18 cellular contexts compared by ENCODE assay signal in genomic region chr21:26032263-26032662, GRCh38.
DNase-seq lines count a peak whose midpoint lies in the region; ATAC-seq and TF ChIP-seq lines count a peak whose summit lies in the region.
"Had no signal": no experiment of that assay in that cellular context is flagged by ENCODE, and none has a peak within 500 bp of the region (broad histone marks: within the 10 kb centered on the region; RNA-seq: fewer than 3 reads in every experiment).

No MANE protein-coding gene starts in this region.

- DNase-seq in SK-N-SH: no peak
- DNase-seq in HT1080 (ENCODE audit: low read depth): peak; percentile 23
- DNase-seq in myocyte (ENCODE audit: low read depth): peak; percentile 22
- DNase-seq in NCI-H1417 (lab: John Stamatoyannopoulos, UW): no peak
- DNase-seq: body of pancreas; CD8-positive, alpha-beta T cell; dorsolateral prefrontal cortex; kidney glomerular epithelial cell; midbrain; NCI-H187; nucleus accumbens; SW 1271 had no signal

- H3K9me2 ChIP-seq in SK-N-SH: no peaks in the 10 kb centered on the region

- no peak overlapping the region for H3K4me3 ChIP-seq in SK-N-SH (ENCODE audit: low read depth in 2 of 2, low read length in 1 of 2)
- H3K4me3 ChIP-seq: body of pancreas, dorsolateral prefrontal cortex, hepatocyte, tibial nerve had no signal

- POLR2A ChIA-PET in SK-N-SH (lab: Yijun Ruan, JAX): no interaction called here

- no peak overlapping the region for H3K4me2 ChIP-seq in SK-N-SH
- H3K4me2 ChIP-seq: hepatocyte had no signal

- no peak overlapping the region for H3K27ac ChIP-seq in SK-N-SH (ENCODE audit: low read depth in 2 of 2, low read length in 1 of 2)
- H3K27ac ChIP-seq: body of pancreas, hepatocyte, tibial nerve had no signal

- 89% methylated on average over 2 of the region's 2 CpGs for WGBS in SK-N-SH (ENCODE audit: low lambda C conversion rate)

- no peak overlapping the region for H2AFZ ChIP-seq in SK-N-SH (ENCODE audit: low read depth)
- H2AFZ ChIP-seq: hepatocyte had no signal

- peak; percentile 20; the same call in 1 of the 2 replicates for TF ChIP-seq CTCF in SK-N-SH (IDR thresholded peaks at IDR 0.05)

- no peaks in the 10 kb centered on the region; a peak in 1 of 4 replicates for H3K4me1 ChIP-seq in SK-N-SH (ENCODE audit: control insufficient read depth in 1 of 2, insufficient read depth in 2 of 2, low read depth in 1 of 2, low read length in 1 of 2)
- H3K4me1 ChIP-seq: body of pancreas had no signal

- no peaks in the 10 kb centered on the region for H3K27me3 Mint-ChIP-seq in activated T-helper 17 cell treated with anti-CD3 and anti-CD28 coated beads, Interleukin-2, amount 50 U/mL, for 72 hours

- H3F3A ChIP-seq in SK-N-SH (replicated peaks; ENCODE audit: insufficient read depth): no peaks in the 10 kb centered on the region

- TF ChIP-seq RAD21 in SK-N-SH (IDR thresholded peaks at IDR 0.05; ENCODE audit: low read length): no peak

- H3K36me3 Mint-ChIP-seq in activated T-helper 17 cell treated with anti-CD3 and anti-CD28 coated beads, Interleukin-2, amount 50 U/mL, for 72 hours (ENCODE audit: low read depth): peaks cover 13% of the 10 kb centered on the region

- H3K27me3 ChIP-seq in SK-N-SH (ENCODE audit: insufficient read depth): no peaks in the 10 kb centered on the region
- H3K27me3 ChIP-seq: body of pancreas, dorsolateral prefrontal cortex, hepatocyte, tibial nerve had no signal

- H3K9me3 Mint-ChIP-seq in activated T-helper 17 cell treated with anti-CD3 and anti-CD28 coated beads, Interleukin-2, amount 50 U/mL, for 72 hours: no peaks in the 10 kb centered on the region
- H3K9me3 Mint-ChIP-seq: CD8-positive, alpha-beta T cell had no signal

- CTCF ChIA-PET in SK-N-SH (lab: Yijun Ruan, JAX): no interaction called here

- no peak overlapping the region for H3K4me3 Mint-ChIP-seq in activated T-helper 17 cell treated with anti-CD3 and anti-CD28 coated beads, Interleukin-2, amount 50 U/mL, for 72 hours
- H3K4me3 Mint-ChIP-seq: CD8-positive, alpha-beta T cell had no signal

- no peaks in the 10 kb centered on the region for H4K20me1 ChIP-seq in SK-N-SH (ENCODE audit: insufficient read depth)

- ATAC-seq in SK-N-SH treated with all-trans-retinoic acid at 6 μM for 48 hours: no peak
- ATAC-seq in activated T-helper 17 cell treated with anti-CD3 and anti-CD28 coated beads, Interleukin-2, amount 50 U/mL, for 72 hours (replicated peaks): peak; percentile 56
- no peak for ATAC-seq in HG02840 (IDR thresholded peaks at IDR 0.05; ENCODE audit: low FRiP score, unreplicated experiment)
- no peak for ATAC-seq in GM21360 (IDR thresholded peaks at IDR 0.05; ENCODE audit: unreplicated experiment)
- ATAC-seq: body of pancreas; CD8-positive, alpha-beta T cell had no signal

- H3K27ac Mint-ChIP-seq in activated T-helper 17 cell treated with anti-CD3 and anti-CD28 coated beads, Interleukin-2, amount 50 U/mL, for 72 hours: no peak overlapping the region
- H3K27ac Mint-ChIP-seq: CD8-positive, alpha-beta T cell had no signal

- TF ChIP-seq EP300 in SK-N-SH (IDR thresholded peaks at IDR 0.05; ENCODE audit: borderline replicate concordance in 1 of 2, low read depth in 1 of 2, low read length in 1 of 2): no peak

- peaks cover 4% of the 10 kb centered on the region for H3K4me1 Mint-ChIP-seq in activated T-helper 17 cell treated with anti-CD3 and anti-CD28 coated beads, Interleukin-2, amount 50 U/mL, for 72 hours

- no peaks in the 10 kb centered on the region for H3K9me3 ChIP-seq in SK-N-SH
- H3K9me3 ChIP-seq: body of pancreas, tibial nerve had no signal

- peaks cover 3% of the 10 kb centered on the region; the same call in 1 of the 2 replicates for H3K79me2 ChIP-seq in SK-N-SH (ENCODE audit: insufficient read depth)

- H3K9ac ChIP-seq in SK-N-SH: no peak overlapping the region

- peaks cover 0 to 3% of the 10 kb centered on the region in 2 experiments for H3K36me3 ChIP-seq in SK-N-SH (replicated peaks in 1 of 2; ENCODE audit: control insufficient read depth in 1 of 2, insufficient read depth in 2 of 2, low read length in 1 of 2)

TF ChIP-seq in SK-N-SH, 30 proteins besides CTCF, POLR2A, EP300 and RAD21:
- TF ChIP-seq NFIC (IDR thresholded peaks at IDR 0.05; ENCODE audit: borderline replicate concordance): no peak
- no peak for TF ChIP-seq JUND (IDR thresholded peaks at IDR 0.05)
- TF ChIP-seq ELF1 (IDR thresholded peaks at IDR 0.05): no peak
- no peak for TF ChIP-seq MEF2A (IDR thresholded peaks at IDR 0.05; ENCODE audit: borderline replicate concordance, low read depth)
- no peak for TF ChIP-seq RFX5 (IDR thresholded peaks at IDR 0.05; ENCODE audit: low read length)
- TF ChIP-seq USF2 (IDR thresholded peaks at IDR 0.05; ENCODE audit: borderline replicate concordance, low read depth, low read length): no peak
- no peak for TF ChIP-seq EZH2phosphoT487 (IDR thresholded peaks at IDR 0.05; ENCODE audit: borderline replicate concordance, low read depth)
- TF ChIP-seq POLR2AphosphoS5 (IDR thresholded peaks at IDR 0.05; ENCODE audit: low read depth, low read length): no peak

TF ChIP-seq in SK-N-SH treated with all-trans-retinoic acid at 6 μM for 48 hours, 23 proteins besides CTCF, POLR2A, EP300 and RAD21:
- TF ChIP-seq POU6F1 (CRISPR knock-in tag; IDR thresholded peaks at IDR 0.05; ENCODE audit: borderline replicate concordance, low read depth) (no peak), RARB (CRISPR knock-in tag; IDR thresholded peaks at IDR 0.05) (no peak), ZNF565 (CRISPR knock-in tag; conservative IDR thresholded peaks at IDR 0.05; ENCODE audit: low read depth) (no peak), ZNF8 (CRISPR knock-in tag; IDR thresholded peaks at IDR 0.05) (no peak), GLIS3 (CRISPR knock-in tag; IDR thresholded peaks at IDR 0.05) (no peak), ESRRG (CRISPR knock-in tag; IDR thresholded peaks at IDR 0.05) (no peak), ARNTL (CRISPR knock-in tag; IDR thresholded peaks at IDR 0.05; ENCODE audit: borderline replicate concordance, low read depth) (no peak), ZNF70 (CRISPR knock-in tag; IDR thresholded peaks at IDR 0.05) (no peak), PPARA (CRISPR knock-in tag; IDR thresholded peaks at IDR 0.05; ENCODE audit: borderline replicate concordance) (no peak)

Comparison
In these comparisons a context has a peak if more than half of its experiments do, and no peak if none do; other contexts are left out.
1. DNase-seq: peak in HT1080 (single experiment) and myocyte (single experiment); none in SK-N-SH (single experiment) and NCI-H1417 (0 of 3).